21 cellular contexts compared by ENCODE assay signal in the genomic region with DNA sequence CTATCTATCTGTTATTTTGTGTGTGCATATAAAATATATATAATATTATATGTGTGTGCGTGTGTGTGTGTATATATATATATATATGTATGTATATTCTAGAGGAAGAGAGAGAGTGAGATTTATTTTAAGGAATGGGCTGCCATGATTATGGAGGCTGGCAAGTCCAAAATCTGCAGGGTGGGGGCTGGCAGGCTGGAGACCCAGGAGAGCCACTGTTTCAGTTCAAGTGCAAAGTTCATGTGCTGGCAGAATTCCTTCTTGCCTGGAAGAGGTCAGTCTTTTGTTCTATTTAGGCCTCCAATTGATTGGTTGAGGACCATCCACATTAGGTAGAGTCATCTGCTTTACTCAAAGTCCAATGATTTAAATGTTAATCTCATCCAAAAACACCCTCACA.
"Had no signal": no experiment of that assay in that cellular context is flagged by ENCODE, and none has a peak within 500 bp of the region (broad histone marks: within the 10 kb centered on the region; RNA-seq: fewer than 3 reads in every experiment).

No MANE protein-coding gene starts in this region.

- H3K4me3 ChIP-seq: colonic mucosa, esophagus squamous epithelium, prostate gland, right atrium auricular region, sigmoid colon, stomach, thyroid gland, vagina had no signal

- H3K27ac Mint-ChIP-seq: naive thymus-derived CD4-positive, alpha-beta T cell; nephron; stimulated activated effector memory CD8-positive, alpha-beta T cell treated with anti-CD3 and anti-CD28 coated beads, Interleukin-12 subunit alpha, Interleukin-12 subunit beta, amount 100 ng/mL, for 72 hours had no signal

- DNase-seq: colonic mucosa; effector memory CD4-positive, alpha-beta T cell; erythroblast; esophagus squamous epithelium; foreskin melanocyte; hypothalamus; mesendoderm; midbrain; naive thymus-derived CD4-positive, alpha-beta T cell; nucleus accumbens; sigmoid colon; stimulated activated CD4-positive, alpha-beta T cell treated with anti-CD3 and anti-CD28 coated beads, Interleukin-2, amount 100 ng/mL, for 24 hours; stimulated activated CD4-positive, alpha-beta T cell treated with anti-CD3 and anti-CD28 coated beads, Interleukin-4, amount 100 ng/mL, for 24 hours; stimulated activated naive CD4-positive, alpha-beta T cell treated with Interleukin-2 at 50 U/mL for 16 hours; stomach; thyroid gland had no signal

- H3K27ac ChIP-seq: colonic mucosa, right atrium auricular region, sigmoid colon, stomach had no signal

- H3K9me3 ChIP-seq: colonic mucosa, esophagus squamous epithelium, prostate gland, right atrium auricular region, sigmoid colon, stomach, thyroid gland, vagina had no signal

- H3K4me3 Mint-ChIP-seq: naive thymus-derived CD4-positive, alpha-beta T cell; nephron; stimulated activated effector memory CD8-positive, alpha-beta T cell treated with anti-CD3 and anti-CD28 coated beads, Interleukin-12 subunit alpha, Interleukin-12 subunit beta, amount 100 ng/mL, for 72 hours had no signal

- H3K4me1 Mint-ChIP-seq: stimulated activated effector memory CD8-positive, alpha-beta T cell treated with anti-CD3 and anti-CD28 coated beads, Interleukin-12 subunit alpha, Interleukin-12 subunit beta, amount 100 ng/mL, for 72 hours had no signal

- H3K36me3 ChIP-seq: colonic mucosa, prostate gland, right atrium auricular region, thyroid gland, vagina had no signal

- H3K9me3 Mint-ChIP-seq: naive thymus-derived CD4-positive, alpha-beta T cell; nephron; stimulated activated effector memory CD8-positive, alpha-beta T cell treated with anti-CD3 and anti-CD28 coated beads, Interleukin-12 subunit alpha, Interleukin-12 subunit beta, amount 100 ng/mL, for 72 hours had no signal

- H3K27me3 ChIP-seq: colonic mucosa, esophagus squamous epithelium, right atrium auricular region, sigmoid colon, stomach, thyroid gland, vagina had no signal

- H3K4me1 ChIP-seq: prostate gland had no signal

- ATAC-seq: naive thymus-derived CD4-positive, alpha-beta T cell; stimulated activated effector memory CD8-positive, alpha-beta T cell treated with anti-CD3 and anti-CD28 coated beads, Interleukin-12 subunit alpha, Interleukin-12 subunit beta, amount 100 ng/mL, for 72 hours had no signal

- H3K27me3 Mint-ChIP-seq: naive thymus-derived CD4-positive, alpha-beta T cell had no signal
